Comparison of ENCODE assay signal across 23 cellular contexts in the genomic region with DNA sequence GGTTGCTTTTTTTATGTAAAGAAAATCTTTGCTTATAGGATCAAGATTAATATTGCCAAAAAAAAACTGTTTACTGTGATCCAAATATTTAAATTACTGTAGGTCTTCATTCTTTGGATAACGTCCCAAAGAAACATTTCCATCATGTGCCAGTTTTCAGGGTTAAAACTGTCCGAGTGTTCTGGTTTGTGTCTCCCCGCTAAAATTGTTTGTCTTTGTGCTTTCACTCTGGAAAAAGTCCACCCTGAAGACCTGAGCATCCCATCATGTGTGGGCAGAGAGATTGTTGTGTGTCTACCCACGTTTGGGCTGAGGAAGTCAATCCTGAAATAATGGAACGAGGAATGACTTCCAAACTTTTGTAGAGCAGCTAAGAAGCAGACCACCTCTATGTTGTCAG.
"Had no signal": no experiment of that assay in that cellular context is flagged by ENCODE, and none has a peak within 500 bp of the region (broad histone marks: within the 10 kb centered on the region; RNA-seq: fewer than 3 reads in every experiment).

No MANE protein-coding gene starts in this region.

- H3K27ac ChIP-seq: RWPE1 had no signal

- H3K36me3 ChIP-seq: MG63 had no signal

- H3K4me3 ChIP-seq: MG63 had no signal

- ATAC-seq: Panc1, PC-3, SK-N-SH treated with all-trans-retinoic acid at 6 μM for 48 hours had no signal

- DNase-seq: Karpas-422; KG1; MG63; NCI-H1092; NCI-H1105 treated with DMSO at 0.1 percent for 48 hours; NCI-H1417 treated with DMSO at 0.1 percent for 48 hours; NCI-H146; NCI-H1694 treated with DMSO at 0.1 percent for 48 hours; NCI-H1930; NCI-H2081; NCI-H2107; NCI-H226; NCI-H446; NCI-H510A; NCI-H524 treated with DMSO at 0.1 percent for 48 hours; NCI-H69; NCI-H774; NK-92 treated with Interleukin-12 subunit alpha and Interleukin-12 subunit beta, amount 100 ng/mL, for 24 hours; PC-3; SHP77 had no signal

- H3K9me3 ChIP-seq: MG63 had no signal

- H3K27me3 ChIP-seq: MG63 had no signal
